Comparison of ENCODE assay signal across 31 cellular contexts in genomic region chr2:217892560-217892959, GRCh38.
DNase-seq lines count a peak whose midpoint lies in the region; ATAC-seq and TF ChIP-seq lines count a peak whose summit lies in the region.
"Had no signal": no experiment of that assay in that cellular context is flagged by ENCODE, and none has a peak within 500 bp of the region (broad histone marks: within the 10 kb centered on the region; RNA-seq: fewer than 3 reads in every experiment).

No MANE protein-coding gene starts in this region.

- H3K4me3 ChIP-seq in left ventricle myocardium inferior (no peak overlapping the region), prostate gland (no peak overlapping the region), tibial artery (no peak overlapping the region), suprapubic skin (no peak overlapping the region), foreskin fibroblast (ENCODE audit: low read depth in 1 of 2, low read length in 2 of 2) (no peak overlapping the region)
- H3K4me3 ChIP-seq: HAP-1, left lung, tibial nerve had no signal

- peaks cover 60% of the 10 kb centered on the region for H3K36me3 Mint-ChIP-seq in chondrocyte (ENCODE audit: low read depth)
- H3K36me3 Mint-ChIP-seq: activated CD4-positive, alpha-beta memory T cell treated with anti-CD3 and anti-CD28 coated beads for 36 hours; brain; CD8-positive, alpha-beta memory T cell; naive thymus-derived CD4-positive, alpha-beta T cell had no signal

- TF ChIP-seq POLR2A in prostate gland (IDR thresholded peaks at IDR 0.05), result no peak
- TF ChIP-seq POLR2A in suprapubic skin (IDR thresholded peaks at IDR 0.05), result no peak

- intact Hi-C loops in left ventricle myocardium inferior (cut with micrococcal nuclease), result no loop called here
- intact Hi-C loops in prostate gland (cut with DNase I), result no loop called here
- intact Hi-C loops in tibial artery (cut with DNase I; ENCODE audit: low total_unique reads), result no loop called here

- H3K27ac ChIP-seq in left ventricle myocardium inferior (replicated peaks), result peak overlapping the region; percentile 78
- peak overlapping the region; percentile 30 to 48 for H3K27ac ChIP-seq in prostate gland
- peak overlapping the region; percentile 95 to 98 for H3K27ac ChIP-seq in tibial artery
- H3K27ac ChIP-seq in suprapubic skin, result no peak overlapping the region
- H3K27ac ChIP-seq: KMS-11 had no signal

- H3K27me3 Mint-ChIP-seq in chondrocyte (ENCODE audit: low read depth), result no peaks in the 10 kb centered on the region
- H3K27me3 Mint-ChIP-seq: activated CD4-positive, alpha-beta memory T cell treated with anti-CD3 and anti-CD28 coated beads for 36 hours; brain; naive thymus-derived CD4-positive, alpha-beta T cell had no signal

- peak overlapping the region; percentile 83 for H3K27ac Mint-ChIP-seq in chondrocyte (ENCODE audit: unreplicated experiment)
- H3K27ac Mint-ChIP-seq: activated CD4-positive, alpha-beta memory T cell treated with anti-CD3 and anti-CD28 coated beads for 36 hours; immature natural killer cell; naive thymus-derived CD4-positive, alpha-beta T cell; T-helper 2 cell treated with Interferon-gamma antibody and Interleukin-4, amounts not matched to agents 5 μg/mL and 100 μg/mL, for 36 hours had no signal

- H3K4me3 Mint-ChIP-seq in chondrocyte (ENCODE audit: unreplicated experiment), result no peak overlapping the region
- H3K4me3 Mint-ChIP-seq: activated CD4-positive, alpha-beta memory T cell treated with anti-CD3 and anti-CD28 coated beads for 36 hours; brain; CD8-positive, alpha-beta memory T cell; immature natural killer cell; naive thymus-derived CD4-positive, alpha-beta T cell; T-helper 2 cell treated with Interferon-gamma antibody and Interleukin-4, amounts not matched to agents 5 μg/mL and 100 μg/mL, for 36 hours had no signal

- H3K36me3 ChIP-seq in left ventricle myocardium inferior (peaks cover 100% of the 10 kb centered on the region), prostate gland (peaks cover 3 to 17% of the 10 kb centered on the region in 2 donors), tibial artery (peaks cover 99 to 100% (median 100%) of the 10 kb centered on the region in 3 donors), suprapubic skin (peaks cover 97% of the 10 kb centered on the region)
- H3K36me3 ChIP-seq: HAP-1 had no signal

- H3K4me1 ChIP-seq in left ventricle myocardium inferior (peaks cover 87% of the 10 kb centered on the region), prostate gland (replicated peaks) (no peaks in the 10 kb centered on the region), tibial artery (peaks cover 0 to 99% (median 64%) of the 10 kb centered on the region in 4 donors), suprapubic skin (peaks cover 17% of the 10 kb centered on the region)
- H3K4me1 ChIP-seq: HAP-1 had no signal

- no peaks in the 10 kb centered on the region for H3K9me3 Mint-ChIP-seq in chondrocyte (ENCODE audit: low read depth)
- H3K9me3 Mint-ChIP-seq: activated CD4-positive, alpha-beta memory T cell treated with anti-CD3 and anti-CD28 coated beads for 36 hours; brain; immature natural killer cell; naive thymus-derived CD4-positive, alpha-beta T cell; T-helper 2 cell treated with Interferon-gamma antibody and Interleukin-4, amounts not matched to agents 5 μg/mL and 100 μg/mL, for 36 hours had no signal

- peaks cover 21% of the 10 kb centered on the region for H3K4me1 Mint-ChIP-seq in chondrocyte (ENCODE audit: low read depth)
- H3K4me1 Mint-ChIP-seq: brain; CD8-positive, alpha-beta memory T cell; immature natural killer cell; naive thymus-derived CD4-positive, alpha-beta T cell had no signal

- TF ChIP-seq CTCF in chondrocyte (IDR thresholded peaks at IDR 0.05) (no peak), left ventricle myocardium inferior (IDR thresholded peaks at IDR 0.05; ENCODE audit: borderline replicate concordance) (no peak), prostate gland (IDR thresholded peaks at IDR 0.05) (no peak), tibial artery (IDR thresholded peaks at IDR 0.05) (no peak), suprapubic skin (IDR thresholded peaks at IDR 0.05) (no peak), foreskin fibroblast (IDR thresholded peaks at IDR 0.05; ENCODE audit: low read depth, low read length) (no peak)

- 72% methylated on average over 8 of the region's 8 CpGs for WGBS in prostate gland
- WGBS in suprapubic skin, result 84% methylated on average over 8 of the region's 8 CpGs

- no peak for TF ChIP-seq EP300 in suprapubic skin (IDR thresholded peaks at IDR 0.05)

- no peak for ATAC-seq in GM19455 (IDR thresholded peaks at IDR 0.05; ENCODE audit: unreplicated experiment)
- ATAC-seq: left lung; naive thymus-derived CD4-positive, alpha-beta T cell; Panc1 had no signal

- H3K27me3 ChIP-seq in left ventricle myocardium inferior (ENCODE audit: low read depth), result no peaks in the 10 kb centered on the region
- H3K27me3 ChIP-seq in prostate gland (replicated peaks; ENCODE audit: insufficient read depth), result no peaks in the 10 kb centered on the region
- no peaks in the 10 kb centered on the region for H3K27me3 ChIP-seq in tibial artery
- H3K27me3 ChIP-seq in suprapubic skin, result no peaks in the 10 kb centered on the region
- H3K27me3 ChIP-seq: left lung, tibial nerve had no signal

- DNase-seq in chondrocyte (ENCODE audit: low spot score) (no peak), left ventricle myocardium inferior (no peak), prostate gland (ENCODE audit: low spot score) (no peak), tibial artery (peak in 1 of 2 donors; percentile 62), suprapubic skin (ENCODE audit: low spot score in 2 of 2) (no peak), foreskin fibroblast (no peak)
- DNase-seq in stimulated activated CD4-positive, alpha-beta T cell treated with anti-CD3 and anti-CD28 coated beads, Interleukin-15, amount 100 ng/mL, for 24 hours, result no peak
- DNase-seq: activated CD4-positive, alpha-beta memory T cell treated with anti-CD3 and anti-CD28 coated beads for 36 hours; activated CD4-positive, alpha-beta T cell treated with anti-CD3 and anti-CD28 coated beads for 1 hour; activated CD8-positive, alpha-beta memory T cell treated with anti-CD3 and anti-CD28 coated beads, Interleukin-2, amount 50 U/mL, for 4 hours; activated naive CD4-positive, alpha-beta T cell treated with Interleukin-2 at 50 U/mL for 16 hours; CD8-positive, alpha-beta memory T cell; DMS 273 treated with DMSO at 0.1 percent for 48 hours; EL; immature natural killer cell; left lung; midbrain; MM.1S; naive thymus-derived CD4-positive, alpha-beta T cell; NCI-H2081; NCI-H2227 treated with DMSO at 0.1 percent for 48 hours; NCI-H526 treated with DMSO at 0.1 percent for 48 hours; small intestine; stimulated activated naive CD4-positive, alpha-beta T cell treated with Interleukin-2 at 50 U/mL for 16 hours had no signal

- H3K9me3 ChIP-seq in left ventricle myocardium inferior (replicated peaks) (no peaks in the 10 kb centered on the region), prostate gland (no peaks in the 10 kb centered on the region), tibial artery (no peaks in the 10 kb centered on the region), suprapubic skin (no peaks in the 10 kb centered on the region)
- H3K9me3 ChIP-seq: HAP-1, left lung, tibial nerve had no signal
